19 cellular contexts compared by ENCODE assay signal in the genomic region with DNA sequence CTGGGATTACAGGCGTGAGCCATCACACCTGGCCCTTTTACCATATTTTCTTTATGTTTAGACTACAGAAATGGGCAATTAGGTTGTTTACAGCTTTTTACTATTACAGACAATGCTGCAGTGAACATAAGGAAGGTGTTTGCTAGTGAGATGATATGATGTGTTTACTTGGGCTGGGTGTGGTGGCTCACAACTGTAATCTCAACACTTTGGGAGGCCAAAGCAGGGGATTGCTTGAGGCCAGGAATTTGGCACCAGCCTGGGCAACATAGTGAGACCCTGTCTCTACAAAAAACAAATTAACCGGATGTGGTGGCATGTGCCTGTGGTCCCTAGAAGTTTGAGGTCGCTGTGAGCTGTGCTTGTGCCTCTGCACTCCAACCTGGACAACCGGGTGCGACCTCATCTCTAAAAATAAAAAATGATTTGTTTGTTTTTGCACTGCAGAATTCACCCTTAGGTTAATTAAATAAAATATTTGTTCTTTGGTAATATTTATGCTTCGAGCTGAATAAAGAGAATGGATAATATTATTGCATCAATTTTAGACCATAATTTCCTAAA.
"Had no signal": no experiment of that assay in that cellular context is flagged by ENCODE, and none has a peak within 500 bp of the region (broad histone marks: within the 10 kb centered on the region; RNA-seq: fewer than 3 reads in every experiment).

No MANE protein-coding gene starts in this region.

- H3K9me3 Mint-ChIP-seq: activated CD4-positive, alpha-beta memory T cell treated with anti-CD3 and anti-CD28 coated beads, Interleukin-2, amount 10 ng/mL, durations not matched to agents 7 days and 5 days; activated naive CD4-positive, alpha-beta T cell treated with anti-CD3 and anti-CD28 coated beads, Interleukin-2, amount 50 U/mL, for 72 hours; brain; dendritic cell treated with granulocyte-macrophage colony-stimulating factor and Interleukin-4, amounts not matched to agents 40 ng/mL and 50 ng/mL, for 4 days; naive thymus-derived CD8-positive, alpha-beta T cell; T-helper 1 cell treated with Interleukin-12 subunit alpha and Interleukin-12 subunit beta and Interleukin-4 antibody, amounts not matched to agents 30 μg/mL and 1 μg/mL, for 36 hours; type B pancreatic cell had no signal

- H3K27ac Mint-ChIP-seq: activated CD4-positive, alpha-beta memory T cell treated with anti-CD3 and anti-CD28 coated beads, Interleukin-2, amount 10 ng/mL, durations not matched to agents 7 days and 5 days; brain; dendritic cell treated with granulocyte-macrophage colony-stimulating factor and Interleukin-4, amounts not matched to agents 40 ng/mL and 50 ng/mL, for 4 days; T-helper 1 cell treated with Interleukin-12 subunit alpha and Interleukin-12 subunit beta and Interleukin-4 antibody, amounts not matched to agents 30 μg/mL and 1 μg/mL, for 36 hours; type B pancreatic cell had no signal

- ATAC-seq: activated naive CD4-positive, alpha-beta T cell treated with anti-CD3 and anti-CD28 coated beads, Interleukin-2, amount 50 U/mL, for 72 hours; naive thymus-derived CD8-positive, alpha-beta T cell; right cardiac atrium; stimulated activated naive CD8-positive, alpha-beta T cell treated with anti-CD3 and anti-CD28 coated beads, Interleukin-15, Interleukin-2, amounts not matched to agents 100 U/mL and 50 U/mL, for 24 hours had no signal

- DNase-seq: activated CD4-positive, alpha-beta memory T cell treated with anti-CD3 and anti-CD28 coated beads, Interleukin-2, amount 10 ng/mL, durations not matched to agents 7 days and 5 days; activated CD4-positive, alpha-beta T cell treated with anti-CD3 and anti-CD28 coated beads for 4 hours; activated CD8-positive, alpha-beta memory T cell treated with anti-CD3 and anti-CD28 coated beads, Interleukin-2, amount 50 U/mL, for 4 hours; activated gamma-delta T cell; activated T-cell treated with anti-CD3 and anti-CD28 coated beads, Interleukin-2, amount 50 U/mL, for 48 hours; amygdala; cerebellar nuclear complex; mammary epithelial cell; naive thymus-derived CD8-positive, alpha-beta T cell; right cardiac atrium; small intestine; stimulated activated CD4-positive, alpha-beta T cell treated with anti-CD3 and anti-CD28 coated beads, Interleukin-4, amount 100 ng/mL, for 4 hours; stimulated activated CD8-positive, alpha-beta memory T cell treated with anti-CD3 and anti-CD28 coated beads, Interleukin-4, amount 100 ng/mL, for 48 hours; stimulated activated naive CD8-positive, alpha-beta T cell treated with anti-CD3 and anti-CD28 coated beads, Interleukin-15, Interleukin-2, amounts not matched to agents 100 U/mL and 50 U/mL, for 24 hours had no signal

- H3K36me3 Mint-ChIP-seq: activated naive CD4-positive, alpha-beta T cell treated with anti-CD3 and anti-CD28 coated beads, Interleukin-2, amount 50 U/mL, for 72 hours had no signal

- H3K27me3 Mint-ChIP-seq: activated CD4-positive, alpha-beta memory T cell treated with anti-CD3 and anti-CD28 coated beads, Interleukin-2, amount 10 ng/mL, durations not matched to agents 7 days and 5 days; brain; dendritic cell treated with granulocyte-macrophage colony-stimulating factor and Interleukin-4, amounts not matched to agents 40 ng/mL and 50 ng/mL, for 4 days; naive thymus-derived CD8-positive, alpha-beta T cell; type B pancreatic cell had no signal

- H3K4me3 Mint-ChIP-seq: activated CD4-positive, alpha-beta memory T cell treated with anti-CD3 and anti-CD28 coated beads, Interleukin-2, amount 10 ng/mL, durations not matched to agents 7 days and 5 days; brain; dendritic cell treated with granulocyte-macrophage colony-stimulating factor and Interleukin-4, amounts not matched to agents 40 ng/mL and 50 ng/mL, for 4 days; T-helper 1 cell treated with Interleukin-12 subunit alpha and Interleukin-12 subunit beta and Interleukin-4 antibody, amounts not matched to agents 30 μg/mL and 1 μg/mL, for 36 hours; type B pancreatic cell had no signal
